In the genomic region with DNA sequence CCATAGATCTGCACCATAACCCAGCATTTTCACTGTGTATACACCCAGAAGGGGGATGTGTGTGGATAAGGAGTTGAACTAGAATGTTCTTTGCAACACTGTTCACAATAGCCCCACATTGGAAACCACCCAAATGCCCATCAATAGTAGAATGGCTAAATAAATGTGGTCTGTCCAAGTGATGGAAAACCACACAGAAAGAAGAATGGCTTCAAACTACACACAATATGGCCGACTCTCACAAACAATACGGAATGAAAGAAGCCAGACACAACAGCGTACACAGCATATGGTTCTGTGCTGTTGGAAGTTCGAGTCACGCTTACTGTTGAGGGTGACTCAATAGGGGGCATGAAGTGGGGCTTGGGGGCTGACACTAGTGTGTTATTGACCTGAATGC, we compare ENCODE assay signal across 1 cellular context.
TF ChIP-seq lines count a peak whose summit lies in the region.

No MANE protein-coding gene starts in this region.

TF ChIP-seq in IMR-90, 13 proteins besides CTCF, POLR2A, EP300 and RAD21:
- TF ChIP-seq CEBPB (IDR thresholded peaks at IDR 0.05; ENCODE audit: low read depth, low read length) = no peak
- no peak for TF ChIP-seq FOS (IDR thresholded peaks at IDR 0.05; ENCODE audit: low read depth, low read length)
- no peak for TF ChIP-seq RFX5 (IDR thresholded peaks at IDR 0.05; ENCODE audit: low read depth, low read length)
- no peak for TF ChIP-seq BHLHE40 (IDR thresholded peaks at IDR 0.05; ENCODE audit: low read depth, low read length)
- no peak for TF ChIP-seq SMC3 (IDR thresholded peaks at IDR 0.05; ENCODE audit: low read depth, low read length)
- TF ChIP-seq CHD1 (IDR thresholded peaks at IDR 0.05; ENCODE audit: low read depth, low read length) = no peak
- TF ChIP-seq MAZ (IDR thresholded peaks at IDR 0.05; ENCODE audit: borderline replicate concordance, low read depth, low read length) = no peak
TF ChIP-seq in IMR-90: peak in this region for 0.
